Comparison of ENCODE assay signal across 8 cellular contexts in the genomic region with DNA sequence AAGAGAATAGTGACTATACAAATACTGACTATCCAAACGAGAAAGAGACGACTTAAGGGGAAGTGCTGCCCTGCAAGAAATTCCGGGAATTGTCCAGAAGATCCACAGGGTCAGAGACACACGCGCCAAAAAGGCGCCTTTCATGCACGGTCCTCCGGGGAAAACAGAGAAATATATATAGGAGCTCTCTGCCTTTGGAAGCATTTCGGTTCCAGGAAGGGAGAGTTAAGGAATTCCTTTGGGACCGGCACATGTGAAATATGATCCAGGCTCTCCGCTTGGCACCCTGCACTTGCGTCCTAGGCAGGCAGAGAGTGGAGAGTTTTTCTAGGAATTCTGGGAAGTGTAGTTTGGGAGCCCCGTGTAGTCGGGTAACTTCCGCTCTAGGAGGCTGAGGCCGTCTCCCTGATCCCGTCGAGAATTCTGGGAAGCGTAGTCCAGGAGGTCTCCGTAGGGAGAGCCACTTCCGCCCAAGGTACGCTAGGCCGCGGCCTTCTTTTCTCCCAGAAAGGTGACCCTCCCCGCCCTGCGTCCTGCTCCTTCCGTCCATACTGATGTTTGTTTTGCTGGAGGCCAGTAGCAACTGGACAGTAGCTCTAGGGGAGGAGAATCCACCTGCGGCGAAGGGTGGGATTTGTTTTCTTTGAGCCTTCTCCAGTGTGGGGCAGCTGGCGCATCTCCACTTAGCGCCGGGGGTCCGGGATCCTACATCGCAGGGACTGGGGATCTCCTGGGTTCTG.
A peak's percentile ranks its signal among the peaks of the same experiment; 100 is the strongest.
DNase-seq lines count a peak whose midpoint lies in the region; ATAC-seq, FAIRE-seq and TF ChIP-seq lines count a peak whose summit lies in the region.
"Not testable (repeated sequence)": the region's sequence is repeated elsewhere in the genome, so short reads cannot be mapped to it uniquely, and the experiment has no call there.

No MANE protein-coding gene starts in this region.

- not testable (repeated sequence) for TF ChIP-seq CTCF in AG04449 (IDR thresholded peaks at IDR 0.05; ENCODE audit: insufficient read depth, low read length, missing control alignments); lung (IDR thresholded peaks at IDR 0.05; ENCODE audit: control extremely low read depth, extremely low read depth)

- intact Hi-C loops in Right ventricle myocardium superior (cut with DNase I): not testable (repeated sequence)

- DNase-seq in AG04449 (ENCODE audit: low read depth, low spot score) (peak; percentile 41), H4 (ENCODE audit: low spot score) (peak; percentile 72), NCI-H2081 treated with DMSO at 0.1 percent for 48 hours (lab: John Stamatoyannopoulos, UW) (peak; percentile 41), SJCRH30 (peak; percentile 72 to 75), Right ventricle myocardium superior (peak; percentile 84), lung (ENCODE audit: low spot score) (peak; percentile 90), retina (peak; percentile 88)

- ATAC-seq in Right ventricle myocardium superior (ENCODE audit: poor library complexity): peak; percentile 100
- peak; percentile 100 for ATAC-seq in lung (ENCODE audit: insufficient read depth, low FRiP score)

- FAIRE-seq in colon (lab: Jason Lieb, UNC): peak; percentile 55

- 15 to 19% methylated on average over 34 of the region's 34 CpGs for WGBS in lung, 2 donors

- H3K4me3 ChIP-seq in AG04449 (ENCODE audit: low read depth, low read length): peak overlapping the region; percentile 62
- peak overlapping the region; percentile 58 for H3K4me3 ChIP-seq in SJCRH30
- H3K4me3 ChIP-seq in lung: peak overlapping the region; percentile 50

- H3K36me3 ChIP-seq in SJCRH30; lung (ENCODE audit: control insufficient read depth in 2 of 2, insufficient read depth in 2 of 2, low read length in 2 of 2): not testable (repeated sequence)

- not testable (repeated sequence) for H3K27me3 ChIP-seq in SJCRH30; lung (ENCODE audit: control insufficient read depth, insufficient read depth)

- CTCF ChIA-PET in AG04449 (lab: Yijun Ruan, JAX): not testable (repeated sequence)

- POLR2A ChIA-PET in AG04449 (lab: Yijun Ruan, JAX): not testable (repeated sequence)

- not testable (repeated sequence) for H3K4me1 ChIP-seq in SJCRH30; lung (ENCODE audit: control insufficient read depth in 2 of 2, insufficient read depth in 2 of 2, low read length in 2 of 2)

- H3K27ac ChIP-seq in SJCRH30: not testable (repeated sequence)
- H3K27ac ChIP-seq in lung (ENCODE audit: low read depth in 1 of 2, low read length in 1 of 2): peak overlapping the region; percentile 89 to 94

- not testable (repeated sequence) for H3K9me3 ChIP-seq in SJCRH30 (replicated peaks); lung (ENCODE audit: control insufficient read depth in 2 of 2, insufficient read depth in 1 of 2, low read length in 1 of 2)
